ENCODE assay signal across 12 cellular contexts in genomic region chr3:126348308-126348920, GRCh38. TPM values are rescaled to one million over a fixed set of nuclear protein-coding genes. Genes with fewer than 3 reads are reported as not detected.
DNase-seq lines count a peak whose midpoint lies in the region; ATAC-seq and TF ChIP-seq lines count a peak whose summit lies in the region.
"Had no signal": no experiment of that assay in that cellular context is flagged by ENCODE, and none has a peak within 500 bp of the region (broad histone marks: within the 10 kb centered on the region; RNA-seq: fewer than 3 reads in every experiment).

No MANE protein-coding gene starts in this region.

- intact Hi-C loops in activated CD4-positive, alpha-beta memory T cell treated with anti-CD3 and anti-CD28 coated beads for 36 hours (cut with micrococcal nuclease), result no loop called here
- intact Hi-C loops in testis (cut with DNase I; ENCODE audit: low total_unique reads), result no loop called here

- peak; percentile 7 for DNase-seq in activated CD4-positive, alpha-beta memory T cell treated with anti-CD3 and anti-CD28 coated beads for 36 hours
- no peak for DNase-seq in activated CD4-positive, alpha-beta memory T cell treated with anti-CD3 and anti-CD28 coated beads, Interleukin-2, amount 10 ng/mL, durations not matched to agents 7 days and 5 days
- DNase-seq in RWPE2 (ENCODE audit: low spot score) (peak; percentile 31), foreskin keratinocyte (no peak), testis (peak; percentile 12), GOT3 (lab: John Stamatoyannopoulos, UW) (no peak)
- DNase-seq: NCI-H1694 had no signal

- no peaks in the 10 kb centered on the region for H3K9me3 Mint-ChIP-seq in activated CD4-positive, alpha-beta memory T cell treated with anti-CD3 and anti-CD28 coated beads for 36 hours
- no peaks in the 10 kb centered on the region for H3K9me3 Mint-ChIP-seq in activated CD4-positive, alpha-beta memory T cell treated with anti-CD3 and anti-CD28 coated beads, Interleukin-2, amount 10 ng/mL, durations not matched to agents 7 days and 5 days

- no peaks in the 10 kb centered on the region for H3K4me1 ChIP-seq in RWPE2 (ENCODE audit: insufficient read depth, poor library complexity, severe bottlenecking)
- no peaks in the 10 kb centered on the region for H3K4me1 ChIP-seq in foreskin keratinocyte
- peaks cover 20% of the 10 kb centered on the region for H3K4me1 ChIP-seq in testis

- H3K4me1 Mint-ChIP-seq in activated CD4-positive, alpha-beta memory T cell treated with anti-CD3 and anti-CD28 coated beads for 36 hours (ENCODE audit: low read depth), result no peaks in the 10 kb centered on the region
- H3K4me1 Mint-ChIP-seq in activated CD4-positive, alpha-beta memory T cell treated with anti-CD3 and anti-CD28 coated beads, Interleukin-2, amount 10 ng/mL, durations not matched to agents 7 days and 5 days, result no peaks in the 10 kb centered on the region

- no peak overlapping the region for H3K27ac Mint-ChIP-seq in activated CD4-positive, alpha-beta memory T cell treated with anti-CD3 and anti-CD28 coated beads for 36 hours
- H3K27ac Mint-ChIP-seq in activated CD4-positive, alpha-beta memory T cell treated with anti-CD3 and anti-CD28 coated beads, Interleukin-2, amount 10 ng/mL, durations not matched to agents 7 days and 5 days, result no peak overlapping the region

- no peaks in the 10 kb centered on the region for H3K27me3 Mint-ChIP-seq in activated CD4-positive, alpha-beta memory T cell treated with anti-CD3 and anti-CD28 coated beads for 36 hours
- H3K27me3 Mint-ChIP-seq in activated CD4-positive, alpha-beta memory T cell treated with anti-CD3 and anti-CD28 coated beads, Interleukin-2, amount 10 ng/mL, durations not matched to agents 7 days and 5 days, result no peaks in the 10 kb centered on the region

- CTCF ChIA-PET in activated CD4-positive, alpha-beta memory T cell treated with anti-CD3 and anti-CD28 coated beads for 36 hours (lab: Charles Lee), result interaction anchor here (0.7 kb wide), 1 partner anchor 9 kb away, joined by 3 read pairs; no protein-coding TSS in a partner anchor
- CTCF ChIA-PET in activated CD4-positive, alpha-beta memory T cell treated with anti-CD3 and anti-CD28 coated beads, Interleukin-2, amount 10 ng/mL, durations not matched to agents 7 days and 5 days (lab: Charles Lee), result no interaction called here

- ATAC-seq in RWPE2 (ENCODE audit: low read depth), result no peak
- no peak for ATAC-seq in foreskin keratinocyte
- no peak for ATAC-seq in GM19035 (IDR thresholded peaks at IDR 0.05; ENCODE audit: unreplicated experiment)
- no peak for ATAC-seq in HG03439 (IDR thresholded peaks at IDR 0.05; ENCODE audit: unreplicated experiment)
- ATAC-seq: body of pancreas had no signal

- H3K9me3 ChIP-seq in RWPE2 (ENCODE audit: severe bottlenecking) (no peaks in the 10 kb centered on the region), testis (no peaks in the 10 kb centered on the region)
- H3K9me3 ChIP-seq: body of pancreas had no signal

- H3K27me3 ChIP-seq in RWPE2 (ENCODE audit: insufficient read depth, poor library complexity, severe bottlenecking) (no peaks in the 10 kb centered on the region), foreskin keratinocyte (no peaks in the 10 kb centered on the region), testis (no peaks in the 10 kb centered on the region)
- H3K27me3 ChIP-seq: body of pancreas, hepatocyte had no signal

- no peaks in the 10 kb centered on the region for H3K36me3 ChIP-seq in RWPE2 (ENCODE audit: low read depth)
- no peaks in the 10 kb centered on the region for H3K36me3 ChIP-seq in testis (ENCODE audit: low read depth, missing control alignments)

- H3K36me3 Mint-ChIP-seq in activated CD4-positive, alpha-beta memory T cell treated with anti-CD3 and anti-CD28 coated beads for 36 hours, result no peaks in the 10 kb centered on the region
- no peaks in the 10 kb centered on the region for H3K36me3 Mint-ChIP-seq in activated CD4-positive, alpha-beta memory T cell treated with anti-CD3 and anti-CD28 coated beads, Interleukin-2, amount 10 ng/mL, durations not matched to agents 7 days and 5 days (ENCODE audit: low read depth)

- TF ChIP-seq CTCF in RWPE2 (IDR thresholded peaks at IDR 0.05; ENCODE audit: poor library complexity, severe bottlenecking), result no peak
- TF ChIP-seq CTCF in foreskin keratinocyte (conservative IDR thresholded peaks at IDR 0.05), result peak; percentile 14
- no peak for TF ChIP-seq CTCF in testis (IDR thresholded peaks at IDR 0.05)

- no peak overlapping the region for H3K4me3 Mint-ChIP-seq in activated CD4-positive, alpha-beta memory T cell treated with anti-CD3 and anti-CD28 coated beads for 36 hours
- H3K4me3 Mint-ChIP-seq in activated CD4-positive, alpha-beta memory T cell treated with anti-CD3 and anti-CD28 coated beads, Interleukin-2, amount 10 ng/mL, durations not matched to agents 7 days and 5 days, result no peak overlapping the region

- no peak for TF ChIP-seq POLR2A in testis (IDR thresholded peaks at IDR 0.05)

- POLR2A ChIA-PET in activated CD4-positive, alpha-beta memory T cell treated with anti-CD3 and anti-CD28 coated beads for 36 hours (lab: Charles Lee), result no interaction called here
- POLR2A ChIA-PET in activated CD4-positive, alpha-beta memory T cell treated with anti-CD3 and anti-CD28 coated beads, Interleukin-2, amount 10 ng/mL, durations not matched to agents 7 days and 5 days (lab: Charles Lee), result no interaction called here

- whole genome bisulfite sequencing in testis, 2 donors, result 89 to 92% methylated on average over 12 of the region's 12 CpGs

- no peak overlapping the region for H3K4me3 ChIP-seq in RWPE2 (ENCODE audit: severe bottlenecking)
- no peak overlapping the region for H3K4me3 ChIP-seq in testis
- H3K4me3 ChIP-seq: body of pancreas, hepatocyte had no signal

- H3K27ac ChIP-seq in RWPE2 (ENCODE audit: poor library complexity, severe bottlenecking) (no peak overlapping the region), foreskin keratinocyte (no peak overlapping the region), testis (peak overlapping the region in 1 of 2 donors; percentile 74)
- H3K27ac ChIP-seq: body of pancreas, hepatocyte, RWPE1 had no signal

RNA-seq across cellular contexts. Expression of gene KLF15, which starts 8.8 kb away (rescaled TPM):
- total RNA-seq in activated CD4-positive, alpha-beta memory T cell treated with anti-CD3 and anti-CD28 coated beads for 36 hours, result under 1 TPM; 0.40 to 0.46 TPM
- not detected for total RNA-seq in activated CD4-positive, alpha-beta memory T cell treated with anti-CD3 and anti-CD28 coated beads, Interleukin-2, amount 10 ng/mL, durations not matched to agents 7 days and 5 days
- total RNA-seq in foreskin keratinocyte (0.11 TPM in 1 of 2 replicates, not detected in the other), testis (10 to 100 TPM; 32.0 to 36.1 TPM)
- polyA plus RNA-seq in foreskin keratinocyte (0.06 TPM in 1 of 2 replicates, not detected in the other), testis (ENCODE audit: insufficient read depth, low read depth, low replicate concordance) (8.5 TPM)

RNA-seq across cellular contexts. Expression of gene CFAP100, which starts 46.3 kb away (rescaled TPM):
- not detected for total RNA-seq in activated CD4-positive, alpha-beta memory T cell treated with anti-CD3 and anti-CD28 coated beads for 36 hours
- not detected for total RNA-seq in activated CD4-positive, alpha-beta memory T cell treated with anti-CD3 and anti-CD28 coated beads, Interleukin-2, amount 10 ng/mL, durations not matched to agents 7 days and 5 days
- total RNA-seq in foreskin keratinocyte (not detected in 2 replicates), testis (10 to 100 TPM; 21.4 to 56.2 TPM)
- polyA plus RNA-seq in foreskin keratinocyte (not detected in 2 replicates), testis (ENCODE audit: insufficient read depth, low read depth, low replicate concordance) (74.2 TPM)
- total RNA-seq: body of pancreas, hepatocyte had no signal
- polyA plus RNA-seq: hepatocyte had no signal

Comparison
In these comparisons a context has a peak if more than half of its experiments do, and no peak if none do; other contexts are left out.
1. DNase-seq: peak in activated CD4-positive, alpha-beta memory T cell treated with anti-CD3 and anti-CD28 coated beads for 36 hours (single experiment), RWPE2 (single experiment) and testis (single experiment); none in activated CD4-positive, alpha-beta memory T cell treated with anti-CD3 and anti-CD28 coated beads, Interleukin-2, amount 10 ng/mL, durations not matched to agents 7 days and 5 days (single experiment), foreskin keratinocyte (0 of 2) and GOT3 (single experiment).
2. RNA of gene KLF15, which starts 8.8 kb away (total RNA-seq): 32.0 to 36.1 TPM in testis; 0.40 to 0.46 TPM in activated CD4-positive, alpha-beta memory T cell treated with anti-CD3 and anti-CD28 coated beads for 36 hours, 0.11 TPM in foreskin keratinocyte and not detected in activated CD4-positive, alpha-beta memory T cell treated with anti-CD3 and anti-CD28 coated beads, Interleukin-2, amount 10 ng/mL, durations not matched to agents 7 days and 5 days; every median in the first group is over 10 times any median in the second.
3. RNA of gene CFAP100, which starts 46.3 kb away (total RNA-seq): 21.4 to 56.2 TPM in testis; not detected in activated CD4-positive, alpha-beta memory T cell treated with anti-CD3 and anti-CD28 coated beads for 36 hours, not detected in activated CD4-positive, alpha-beta memory T cell treated with anti-CD3 and anti-CD28 coated beads, Interleukin-2, amount 10 ng/mL, durations not matched to agents 7 days and 5 days and not detected in foreskin keratinocyte; every median in the first group is over 10 times any median in the second.